ENCODE assay signal across 8 cellular contexts in the genomic region with DNA sequence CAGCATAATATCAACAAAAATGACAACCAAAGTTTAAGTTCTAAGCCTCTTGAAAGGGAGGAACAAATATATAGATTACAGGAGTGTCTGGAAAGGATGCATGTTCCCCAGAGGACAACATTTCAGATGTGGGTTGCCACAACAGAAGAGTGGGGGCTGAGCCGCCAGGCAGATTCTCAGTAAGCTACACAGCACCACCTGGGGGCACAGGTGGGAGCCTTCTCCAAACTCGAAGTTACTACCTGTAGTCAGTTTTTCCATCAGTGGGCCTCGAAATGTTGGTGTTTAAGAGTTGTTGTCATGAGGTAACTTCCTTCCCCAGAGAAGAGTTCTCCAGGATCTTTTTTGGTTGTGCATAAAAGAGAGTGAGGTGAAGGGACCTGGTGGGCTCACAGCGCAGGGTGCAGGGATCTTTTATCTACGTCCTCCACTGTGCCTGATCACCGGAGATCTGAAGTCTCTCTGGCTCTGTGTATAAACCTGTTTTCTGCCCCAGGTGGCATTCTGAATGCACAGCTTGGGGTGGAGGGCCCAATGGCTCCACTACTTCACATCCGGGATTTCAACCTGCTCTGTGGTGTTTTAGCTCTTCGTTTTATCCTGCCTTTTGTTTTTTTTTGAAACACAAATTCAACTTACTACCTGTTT. TPM values are rescaled to one million over a fixed set of nuclear protein-coding genes. Genes with fewer than 3 reads are reported as not detected.
DNase-seq lines count a peak whose midpoint lies in the region; ATAC-seq lines count a peak whose summit lies in the region.

No MANE protein-coding gene starts in this region.

- H3K4me3 Mint-ChIP-seq in activated T-cell treated with anti-CD3 and anti-CD28 coated beads, Interleukin-2, amount 50 U/mL, for 72 hours: no peak overlapping the region

- H3K27ac Mint-ChIP-seq in activated T-cell treated with anti-CD3 and anti-CD28 coated beads, Interleukin-2, amount 50 U/mL, for 72 hours: no peak overlapping the region

- DNase-seq in activated CD8-positive, alpha-beta memory T cell treated with anti-CD3 and anti-CD28 coated beads for 24 hours: peak; percentile 70
- no peak for DNase-seq in activated CD8-positive, alpha-beta memory T cell treated with anti-CD3 and anti-CD28 coated beads, Interleukin-2, amount 50 U/mL, for 48 hours
- DNase-seq in activated T-cell treated with anti-CD3 and anti-CD28 coated beads, Interleukin-2, amount 50 U/mL, for 72 hours: peak; percentile 13 to 40
- peak; percentile 9 for DNase-seq in stimulated activated CD4-positive, alpha-beta T cell treated with anti-CD3 and anti-CD28 coated beads, Interleukin-12 subunit alpha, Interleukin-12 subunit beta, amount 100 ng/mL, for 4 hours
- DNase-seq in LoVo (ENCODE audit: low spot score) (no peak), AG08395 (ENCODE audit: low spot score) (no peak), T1000 (lab: John Stamatoyannopoulos, UW) (no peak)

- H3K4me1 Mint-ChIP-seq in activated T-cell treated with anti-CD3 and anti-CD28 coated beads, Interleukin-2, amount 50 U/mL, for 72 hours (ENCODE audit: low read depth): peaks cover 60% of the 10 kb centered on the region

- peak; percentile 67 for ATAC-seq in HG03354 (IDR thresholded peaks at IDR 0.05; ENCODE audit: poor library complexity, severe bottlenecking, unreplicated experiment)
- peak; percentile 42 to 56 for ATAC-seq in activated T-cell treated with anti-CD3 and anti-CD28 coated beads, Interleukin-2, amount 50 U/mL, for 72 hours (replicated peaks in 1 of 2)

- peaks cover 16% of the 10 kb centered on the region for H3K27me3 Mint-ChIP-seq in activated T-cell treated with anti-CD3 and anti-CD28 coated beads, Interleukin-2, amount 50 U/mL, for 72 hours (ENCODE audit: low read depth)

- no peaks in the 10 kb centered on the region for H3K9me3 Mint-ChIP-seq in activated T-cell treated with anti-CD3 and anti-CD28 coated beads, Interleukin-2, amount 50 U/mL, for 72 hours

- H3K36me3 Mint-ChIP-seq in activated T-cell treated with anti-CD3 and anti-CD28 coated beads, Interleukin-2, amount 50 U/mL, for 72 hours (ENCODE audit: insufficient read depth in 2 of 2): peaks cover 0 to 2% of the 10 kb centered on the region in 2 donors

RNA-seq across cellular contexts. Expression of gene STS, which starts 58.4 kb away (rescaled TPM):
- 1 to 10 TPM in 1 of 2 donors, under 1 TPM in 1; 0.53 to 1.0 TPM for total RNA-seq in activated T-cell treated with anti-CD3 and anti-CD28 coated beads, Interleukin-2, amount 50 U/mL, for 72 hours

RNA-seq across cellular contexts. Expression of gene PUDP, which starts 58.9 kb away (rescaled TPM):
- 10 to 100 TPM; 13.2 to 22.3 TPM for total RNA-seq in activated T-cell treated with anti-CD3 and anti-CD28 coated beads, Interleukin-2, amount 50 U/mL, for 72 hours

Comparison
In these comparisons a context has a peak if more than half of its experiments do, and no peak if none do; other contexts are left out.
1. DNase-seq: peak in activated CD8-positive, alpha-beta memory T cell treated with anti-CD3 and anti-CD28 coated beads for 24 hours (single experiment), activated T-cell treated with anti-CD3 and anti-CD28 coated beads, Interleukin-2, amount 50 U/mL, for 72 hours (2 of 2) and stimulated activated CD4-positive, alpha-beta T cell treated with anti-CD3 and anti-CD28 coated beads, Interleukin-12 subunit alpha, Interleukin-12 subunit beta, amount 100 ng/mL, for 4 hours (single experiment); none in activated CD8-positive, alpha-beta memory T cell treated with anti-CD3 and anti-CD28 coated beads, Interleukin-2, amount 50 U/mL, for 48 hours (single experiment), LoVo (single experiment), AG08395 (single experiment) and T1000 (single experiment).